ENCODE assay signal across 12 cellular contexts in genomic region chr17:76569607-76570279, GRCh38. TPM values are rescaled to one million over a fixed set of nuclear protein-coding genes. Genes with fewer than 3 reads are reported as not detected.
DNase-seq lines count a peak whose midpoint lies in the region; ATAC-seq and TF ChIP-seq lines count a peak whose summit lies in the region.
"Had no signal": no experiment of that assay in that cellular context is flagged by ENCODE, and none has a peak within 500 bp of the region (broad histone marks: within the 10 kb centered on the region; RNA-seq: fewer than 3 reads in every experiment).

No MANE protein-coding gene starts in this region.

- H3T11ph ChIP-seq in H9 (ENCODE audit: low read length) = no peak overlapping the region

- no peak overlapping the region for H3K23ac ChIP-seq in H9 (ENCODE audit: insufficient read length, low read depth, low read length)

- peaks cover 18% of the 10 kb centered on the region for H3K36me3 ChIP-seq in effector memory CD4-positive, alpha-beta T cell (ENCODE audit: control insufficient read depth, insufficient read depth, low read length)

- no peak overlapping the region for H3K4me3 ChIP-seq in effector memory CD4-positive, alpha-beta T cell (ENCODE audit: insufficient read depth, low read depth, low read length, poor library complexity, severe bottlenecking)

- intact Hi-C loops in left colon (cut with DNase I, micrococcal nuclease) (no loop called here), sciatic nerve (cut with DNase I) (no loop called here)

- H3K9me3 ChIP-seq in H9 (ENCODE audit: control insufficient read depth, low read depth, low read length) = no peaks in the 10 kb centered on the region
- no peaks in the 10 kb centered on the region for H3K9me3 ChIP-seq in effector memory CD4-positive, alpha-beta T cell (ENCODE audit: control insufficient read depth, low read length)

- H3K27me3 Mint-ChIP-seq in H9 (ENCODE audit: low read depth) = no peaks in the 10 kb centered on the region
- H3K27me3 Mint-ChIP-seq: central memory CD8-positive, alpha-beta T cell; stimulated activated naive CD8-positive, alpha-beta T cell treated with anti-CD3 and anti-CD28 coated beads, Interleukin-15, Interleukin-2, amounts not matched to agents 100 ng/mL and 50 ng/mL, for 24 hours had no signal

- TF ChIP-seq CTCF in H9 (conservative IDR thresholded peaks at IDR 0.05) = no peak

- no peak overlapping the region for H2BK120ac ChIP-seq in H9 (ENCODE audit: low read depth, low read length, poor library complexity, severe bottlenecking)

- no peak overlapping the region for H2BK15ac ChIP-seq in H9 (ENCODE audit: low read depth, low read length)

- no peak overlapping the region for H3K9ac ChIP-seq in H9 (ENCODE audit: extremely low read depth, insufficient read length, low read length)

- no peak overlapping the region for H3K4ac ChIP-seq in H9 (ENCODE audit: low read depth, low read length)

- H3K4me3 Mint-ChIP-seq in H9 = no peak overlapping the region; a peak in 1 of 5 replicates
- H3K4me3 Mint-ChIP-seq: activated T-helper 1 cell treated with anti-CD3 and anti-CD28 coated beads, Interleukin-12 subunit alpha, Interleukin-12 subunit beta, Interleukin-2, Interleukin-4 antibody, amounts not matched to agents 30 ng/mL and 10 ng/mL and 1 ng/mL, durations not matched to agents 14 hours and 24 hours and 36 hours; central memory CD8-positive, alpha-beta T cell; stimulated activated naive CD8-positive, alpha-beta T cell treated with anti-CD3 and anti-CD28 coated beads, Interleukin-15, Interleukin-2, amounts not matched to agents 100 ng/mL and 50 ng/mL, for 24 hours had no signal

- DNase-seq in H9 (peak; percentile 49), anterior cingulate cortex (lab: John Stamatoyannopoulos, UW) (peak in 50 of 58 donors; percentile 25 to 90 (median 64)), left colon (no peak), sciatic nerve (ENCODE audit: low spot score) (peak; percentile 87), amniotic stem cell (lab: John Stamatoyannopoulos, UW) (no peak)
- DNase-seq in effector memory CD4-positive, alpha-beta T cell = no peak
- DNase-seq: NCI-H1105 treated with DMSO at 0.1 percent for 48 hours had no signal

- peak; percentile 7 for ATAC-seq in left colon
- peak; percentile 90 for ATAC-seq in sciatic nerve
- no peak for ATAC-seq in HG03571 (IDR thresholded peaks at IDR 0.05; ENCODE audit: unreplicated experiment)
- no peak for ATAC-seq in GM18858 (IDR thresholded peaks at IDR 0.05; ENCODE audit: unreplicated experiment)

- no peaks in the 10 kb centered on the region; the same call in 1 of the 2 replicates for H3K4me1 ChIP-seq in H9 (ENCODE audit: insufficient read depth, low read length)
- H3K4me1 ChIP-seq in effector memory CD4-positive, alpha-beta T cell (ENCODE audit: control insufficient read depth, insufficient read depth, low read length, poor library complexity, severe bottlenecking) = no peaks in the 10 kb centered on the region

- no peak overlapping the region for H4K5ac ChIP-seq in H9 (ENCODE audit: insufficient read length, low read depth, low read length)

- H2AFZ ChIP-seq in H9 (ENCODE audit: low read length) = no peak overlapping the region

- H3K14ac ChIP-seq in H9 (ENCODE audit: insufficient read depth, low read length) = no peak overlapping the region

- no peak overlapping the region for H2AK5ac ChIP-seq in H9 (ENCODE audit: insufficient read length, low read length)

- H3K9me3 Mint-ChIP-seq in H9 = no peaks in the 10 kb centered on the region
- H3K9me3 Mint-ChIP-seq: activated T-helper 1 cell treated with anti-CD3 and anti-CD28 coated beads, Interleukin-12 subunit alpha, Interleukin-12 subunit beta, Interleukin-2, Interleukin-4 antibody, amounts not matched to agents 30 ng/mL and 10 ng/mL and 1 ng/mL, durations not matched to agents 14 hours and 24 hours and 36 hours; central memory CD8-positive, alpha-beta T cell; stimulated activated naive CD8-positive, alpha-beta T cell treated with anti-CD3 and anti-CD28 coated beads, Interleukin-15, Interleukin-2, amounts not matched to agents 100 ng/mL and 50 ng/mL, for 24 hours had no signal

- H3K36me3 Mint-ChIP-seq in H9 (ENCODE audit: insufficient read depth in 1 of 3, low read depth in 3 of 3) = peaks cover 6 to 30% (median 9%) of the 10 kb centered on the region in 3 experiments; a peak in 6 of 7 replicates

- H3K23me2 ChIP-seq in H9 (ENCODE audit: insufficient read length, low read depth, low read length, poor library complexity, severe bottlenecking) = no peaks in the 10 kb centered on the region

- H3K27me3 ChIP-seq in H9 (ENCODE audit: insufficient read depth, low read length) = no peaks in the 10 kb centered on the region
- no peaks in the 10 kb centered on the region for H3K27me3 ChIP-seq in effector memory CD4-positive, alpha-beta T cell (replicated peaks; ENCODE audit: control insufficient read depth, insufficient read depth, low read length, poor library complexity, severe bottlenecking)

- peak overlapping the region in 1 of 3 experiments; percentile 48; a peak in 1 of 7 replicates for H3K27ac Mint-ChIP-seq in H9
- H3K27ac Mint-ChIP-seq: activated T-helper 1 cell treated with anti-CD3 and anti-CD28 coated beads, Interleukin-12 subunit alpha, Interleukin-12 subunit beta, Interleukin-2, Interleukin-4 antibody, amounts not matched to agents 30 ng/mL and 10 ng/mL and 1 ng/mL, durations not matched to agents 14 hours and 24 hours and 36 hours; stimulated activated naive CD8-positive, alpha-beta T cell treated with anti-CD3 and anti-CD28 coated beads, Interleukin-15, Interleukin-2, amounts not matched to agents 100 ng/mL and 50 ng/mL, for 24 hours had no signal

- no peak overlapping the region for H3K56ac ChIP-seq in H9 (ENCODE audit: insufficient read length, low read depth, low read length)

- H4K8ac ChIP-seq in H9 (replicated peaks; ENCODE audit: insufficient read length, low read depth, low read length) = no peak overlapping the region

- H2BK5ac ChIP-seq in H9 (ENCODE audit: insufficient read length, low read length) = no peak overlapping the region

- WGBS in H9 (ENCODE audit: extremely low coverage, insufficient read length, low lambda C conversion rate) = no CpG with 5 or more reads among the region's 18 CpGs

- H2BK20ac ChIP-seq in H9 (ENCODE audit: low read depth, low read length, poor library complexity, severe bottlenecking) = no peak overlapping the region

- no peaks in the 10 kb centered on the region for H3K79me2 ChIP-seq in H9 (ENCODE audit: insufficient read depth, low read length)

- no peak overlapping the region for H2BK12ac ChIP-seq in H9 (ENCODE audit: insufficient read length, low read depth, low read length)

- peaks cover 36 to 40% of the 10 kb centered on the region in 2 experiments for H3K4me1 Mint-ChIP-seq in H9

- no peak overlapping the region for H3K4me2 ChIP-seq in H9 (ENCODE audit: insufficient read depth, insufficient read length, low read length)

- no peak overlapping the region for H3K27ac ChIP-seq in H9 (ENCODE audit: insufficient read length, low read depth, low read length)
- H3K27ac ChIP-seq in effector memory CD4-positive, alpha-beta T cell (ENCODE audit: insufficient read depth, low read length, poor library complexity, severe bottlenecking) = no peak overlapping the region

- no peaks in the 10 kb centered on the region for H4K20me1 ChIP-seq in H9 (ENCODE audit: control insufficient read depth, insufficient read depth, insufficient read length)

- H3K79me1 ChIP-seq in H9 (ENCODE audit: insufficient read depth, low read depth, low read length, poor library complexity, severe bottlenecking) = no peaks in the 10 kb centered on the region

- no peak overlapping the region for H3K18ac ChIP-seq in H9 (ENCODE audit: insufficient read length, low read depth, low read length)

- no peak overlapping the region for H4K91ac ChIP-seq in H9 (ENCODE audit: insufficient read length, low read depth, low read length)

RNA-seq across cellular contexts. Expression of gene ST6GALNAC2, which starts 15.9 kb away (rescaled TPM):
- 0.37 and 0.46 TPM in 2 replicates for total RNA-seq in H9 (2021)
- 1 to 10 TPM; 3.9 to 4.5 TPM for total RNA-seq in left colon
- 104 TPM for total RNA-seq in sciatic nerve
- total RNA-seq: activated T-helper 1 cell treated with anti-CD3 and anti-CD28 coated beads, Interleukin-12 subunit alpha, Interleukin-12 subunit beta, Interleukin-2, Interleukin-4 antibody, amounts not matched to agents 30 ng/mL and 10 ng/mL and 1 ng/mL, durations not matched to agents 14 hours and 24 hours and 36 hours had no signal

RNA-seq across cellular contexts. Expression of gene PRCD, which starts 29.9 kb away (rescaled TPM):
- total RNA-seq in H9 (2021) (0.42 and 0.46 TPM in 2 replicates), left colon (1 to 10 TPM in 1 of 2 donors, under 1 TPM in 1; 0.92 to 2.3 TPM), sciatic nerve (9.8 TPM)
- total RNA-seq: activated T-helper 1 cell treated with anti-CD3 and anti-CD28 coated beads, Interleukin-12 subunit alpha, Interleukin-12 subunit beta, Interleukin-2, Interleukin-4 antibody, amounts not matched to agents 30 ng/mL and 10 ng/mL and 1 ng/mL, durations not matched to agents 14 hours and 24 hours and 36 hours had no signal

RNA-seq across cellular contexts. Expression of gene CYGB, which starts 32.2 kb away (rescaled TPM):
- total RNA-seq in H9 (2021) (2.4 and 2.8 TPM in 2 replicates), left colon (10 to 100 TPM in 1 of 2 donors, 1 to 10 TPM in 1; 9.0 to 12.2 TPM), sciatic nerve (57.7 TPM)
- total RNA-seq: activated T-helper 1 cell treated with anti-CD3 and anti-CD28 coated beads, Interleukin-12 subunit alpha, Interleukin-12 subunit beta, Interleukin-2, Interleukin-4 antibody, amounts not matched to agents 30 ng/mL and 10 ng/mL and 1 ng/mL, durations not matched to agents 14 hours and 24 hours and 36 hours had no signal

Comparison
In these comparisons a context has a peak if more than half of its experiments do, and no peak if none do; other contexts are left out.
1. DNase-seq: peak in H9 (single experiment), anterior cingulate cortex (50 of 58) and sciatic nerve (single experiment); none in left colon (0 of 2), effector memory CD4-positive, alpha-beta T cell (0 of 3) and amniotic stem cell (single experiment).
2. ATAC-seq: peak in left colon (single experiment) and sciatic nerve (single experiment); none in HG03571 (single experiment) and GM18858 (single experiment).
3. RNA of gene ST6GALNAC2, which starts 15.9 kb away (total RNA-seq): 104 TPM in sciatic nerve (single experiment); 3.9 to 4.5 TPM in left colon and 0.37 to 0.46 TPM in H9; every median in the first group is over 10 times any median in the second.